Comparison of ENCODE assay signal across 24 cellular contexts in the genomic region with DNA sequence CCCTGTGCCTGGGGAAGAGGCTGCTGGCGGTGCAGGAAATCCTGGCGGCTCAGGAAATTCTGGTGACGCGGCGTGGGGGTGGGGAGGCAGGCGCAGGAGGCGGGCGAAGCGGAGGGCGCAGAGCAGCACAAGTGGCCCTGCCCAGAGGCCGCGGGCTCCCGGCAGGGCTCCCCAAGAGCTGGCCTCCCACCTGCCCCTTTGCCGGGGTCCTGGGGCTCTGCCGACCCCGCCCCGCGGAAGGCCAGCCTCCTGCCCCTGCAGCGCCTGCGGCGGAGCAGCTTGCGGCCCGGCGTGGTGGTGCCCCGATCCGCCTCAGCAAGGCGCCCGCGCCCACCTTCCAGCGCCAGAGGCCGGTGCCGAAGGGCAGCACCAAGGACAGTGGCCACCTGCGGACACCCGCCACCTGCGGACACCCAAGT.
"Had no signal": no experiment of that assay in that cellular context is flagged by ENCODE, and none has a peak within 500 bp of the region (broad histone marks: within the 10 kb centered on the region; RNA-seq: fewer than 3 reads in every experiment).

No MANE protein-coding gene starts in this region.

- FAIRE-seq: RCC 7860, TTC549 had no signal

- ATAC-seq: activated CD8-positive, alpha-beta T cell treated with anti-CD3 and anti-CD28 coated beads for 36 hours had no signal

- H3K4me1 ChIP-seq: ascending aorta had no signal

- H3K27ac ChIP-seq: ascending aorta, cardiac muscle cell, PC-9 had no signal

- H3K9me3 ChIP-seq: ascending aorta had no signal

- H3K36me3 ChIP-seq: ascending aorta, cardiac muscle cell had no signal

- H3K27me3 ChIP-seq: ascending aorta, cardiac muscle cell had no signal

- DNase-seq: activated CD4-positive, alpha-beta T cell treated with anti-CD3 and anti-CD28 coated beads, Interleukin-2, amount 10 ng/mL, durations not matched to agents 24 days and 14 days; activated CD4-positive, alpha-beta T cell treated with anti-CD3 and anti-CD28 coated beads, Interleukin-2, amount 50 U/mL, for 4 hours; activated CD8-positive, alpha-beta T cell treated with anti-CD3 and anti-CD28 coated beads for 36 hours; activated gamma-delta T cell; activated naive CD4-positive, alpha-beta T cell treated with Interleukin-2 at 50 U/mL for 16 hours; activated naive CD8-positive, alpha-beta T cell treated with anti-CD3 and anti-CD28 coated beads, Interleukin-2, amount 10 ng/mL, durations not matched to agents 7 days and 5 days; activated T-cell treated with anti-CD3 and anti-CD28 coated beads, Interleukin-2, amount 50 U/mL, for 1 hour; NCI-H1092 treated with DMSO at 0.1 percent for 48 hours; NCI-H1417; NCI-H146; NCI-H187 treated with DMSO at 0.1 percent for 48 hours; NCI-H2081; NCI-H2171 treated with DMSO at 0.1 percent for 48 hours; NCI-H2227 treated with DMSO at 0.1 percent for 48 hours; NCI-H446; NCI-H524; NCI-H69; NK-92 treated with Interleukin-12 subunit alpha and Interleukin-12 subunit beta, amount 100 ng/mL, for 24 hours; PC-9; Right ventricle myocardium superior had no signal

- H3K4me3 ChIP-seq: ascending aorta, cardiac muscle cell, PC-9 had no signal
